In the genomic region with DNA sequence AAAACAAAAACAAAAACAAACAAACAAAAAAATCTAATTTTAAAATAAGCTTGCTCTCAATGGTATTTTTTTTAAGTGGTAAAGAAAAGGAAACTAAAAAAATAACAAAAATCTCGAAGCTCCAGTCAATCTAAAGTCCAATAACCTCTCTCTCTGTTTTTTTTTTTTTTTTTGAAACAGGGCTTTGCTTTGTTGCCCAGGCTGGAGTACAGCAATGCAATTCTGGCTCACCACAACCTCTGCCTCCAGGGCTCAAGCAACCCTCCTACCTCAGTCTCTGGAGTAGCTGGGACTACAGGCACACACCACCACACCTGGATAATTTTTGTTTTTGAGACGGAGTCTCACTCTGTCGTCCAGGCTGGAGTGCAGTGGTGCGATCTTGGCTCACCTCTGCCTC, we compare ENCODE assay signal across 28 cellular contexts. TPM values are rescaled to one million over a fixed set of nuclear protein-coding genes. Genes with fewer than 3 reads are reported as not detected.
"Had no signal": no experiment of that assay in that cellular context is flagged by ENCODE, and none has a peak within 500 bp of the region (broad histone marks: within the 10 kb centered on the region; RNA-seq: fewer than 3 reads in every experiment).

No MANE protein-coding gene starts in this region.

- H3K4me1 ChIP-seq: esophagus muscularis mucosa, foreskin keratinocyte, gastroesophageal sphincter, heart right ventricle had no signal

- H3K27ac ChIP-seq: brain microvascular endothelial cell, esophagus muscularis mucosa, foreskin keratinocyte, gastroesophageal sphincter, heart right ventricle, WERI-Rb-1 had no signal

- H3K4me3 ChIP-seq: esophagus muscularis mucosa, gastroesophageal sphincter, heart right ventricle had no signal

- ATAC-seq: activated CD4-positive, CD25-positive, alpha-beta regulatory T cell treated with anti-CD3 and anti-CD28 coated beads, Interleukin-2, amount 50 U/mL, for 24 hours; activated CD8-positive, alpha-beta T cell treated with anti-CD3 and anti-CD28 coated beads for 36 hours; activated T-cell treated with anti-CD3 and anti-CD28 coated beads, Interleukin-2, amount 50 U/mL, for 4 hours; activated T-helper 17 cell treated with anti-CD3 and anti-CD28 coated beads, Interleukin-2, amount 50 U/mL, for 72 hours; effector memory CD8-positive, alpha-beta T cell; foreskin keratinocyte; gastroesophageal sphincter; heart right ventricle had no signal

- H3K27me3 ChIP-seq: brain microvascular endothelial cell, esophagus muscularis mucosa, foreskin keratinocyte, gastroesophageal sphincter, heart right ventricle had no signal

- H3K9me3 ChIP-seq: esophagus muscularis mucosa, gastroesophageal sphincter, heart right ventricle had no signal

- DNase-seq: activated B cell treated with CpG ODN at 0.5 μM for 24 hours; activated CD4-positive, alpha-beta T cell treated with anti-CD3 and anti-CD28 coated beads for 48 hours; activated CD4-positive, alpha-beta T cell treated with anti-CD3 and anti-CD28 coated beads, Interleukin-2, amount 50 U/mL, for 1 hour; activated CD4-positive, alpha-beta T cell treated with anti-CD3 and anti-CD28 coated beads, Interleukin-2, amount 50 U/mL, for 48 hours; activated CD8-positive, alpha-beta memory T cell treated with anti-CD3 and anti-CD28 coated beads for 24 hours; activated CD8-positive, alpha-beta T cell treated with anti-CD3 and anti-CD28 coated beads for 36 hours; activated effector memory CD4-positive, alpha-beta T cell treated with Interleukin-2 at 50 U/mL for 16 hours; activated gamma-delta T cell treated with Interleukin-2 at 50 U/mL for 16 hours; activated naive CD4-positive, alpha-beta T cell treated with anti-CD3 and anti-CD28 coated beads, Interleukin-2, amount 50 U/mL, for 16 hours; activated naive CD4-positive, alpha-beta T cell treated with Interleukin-2 at 50 U/mL for 16 hours; activated T-cell treated with anti-CD3 and anti-CD28 coated beads, Interleukin-2, amount 50 U/mL, for 4 hours; amniotic stem cell; anterior cingulate cortex; brain microvascular endothelial cell; caudate nucleus; cortex of kidney; dermis blood vessel endothelial cell; effector CD4-positive, alpha-beta T cell; effector memory CD8-positive, alpha-beta T cell; erythroblast; foreskin keratinocyte; heart right ventricle; T1000; WERI-Rb-1 had no signal

- H3K36me3 ChIP-seq: brain microvascular endothelial cell, esophagus muscularis mucosa, gastroesophageal sphincter, heart right ventricle, WERI-Rb-1 had no signal

RNA-seq across cellular contexts. Expression of a gene that starts 25.9 kb away (rescaled TPM):
- total RNA-seq: heart right ventricle had no signal
